ENCODE assay signal across 16 cellular contexts in the genomic region with DNA sequence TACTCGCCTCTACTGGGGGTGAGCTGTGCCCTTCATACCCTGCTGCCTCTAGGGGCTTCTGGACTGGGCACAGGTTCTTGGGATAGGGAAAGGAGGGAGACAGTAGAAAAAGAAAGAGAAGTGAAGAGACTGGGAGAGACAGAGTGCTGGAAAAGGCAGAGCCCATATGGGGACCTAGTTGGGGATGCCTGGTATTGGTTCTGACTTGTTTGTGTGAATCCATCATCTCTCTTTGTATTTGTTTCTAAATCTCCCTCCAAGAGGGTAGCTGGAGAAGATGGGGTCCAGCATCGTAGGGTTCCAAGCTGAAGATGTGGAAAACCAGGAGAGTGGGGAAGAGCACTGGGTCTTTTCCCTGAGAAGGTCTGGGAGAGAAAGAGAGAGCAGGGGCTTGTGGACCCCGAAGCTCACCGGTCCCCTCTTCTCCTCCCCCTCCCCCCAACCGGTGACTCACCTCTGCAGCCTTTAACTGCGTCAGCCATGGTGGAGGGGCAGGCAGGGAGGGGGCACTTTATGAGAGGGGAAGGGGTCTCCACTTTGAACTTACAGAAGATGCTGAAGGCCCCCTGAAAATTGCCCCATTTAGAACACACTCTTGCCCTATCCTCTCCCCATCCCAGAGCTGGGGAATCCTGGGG. TPM values are rescaled to one million over a fixed set of nuclear protein-coding genes. Genes with fewer than 3 reads are reported as not detected.
DNase-seq lines count a peak whose midpoint lies in the region; ATAC-seq, FAIRE-seq and TF ChIP-seq lines count a peak whose summit lies in the region.
"Had no signal": no experiment of that assay in that cellular context is flagged by ENCODE, and none has a peak within 500 bp of the region (broad histone marks: within the 10 kb centered on the region; RNA-seq: fewer than 3 reads in every experiment).

No MANE protein-coding gene starts in this region.

- DNase-seq in HepG2 (ENCODE audit: low spot score), result no peak
- DNase-seq in NCI-H748 (lab: John Stamatoyannopoulos, UW; ENCODE audit: unreplicated experiment), result no peak
- DNase-seq in A673 (ENCODE audit: low spot score), result no peak
- DNase-seq: activated CD4-positive, alpha-beta T cell treated with anti-CD3 and anti-CD28 coated beads, Interleukin-2, amount 50 U/mL, for 48 hours; gastrocnemius medialis; left colon; naive thymus-derived CD8-positive, alpha-beta T cell; NCI-H1092; NCI-H345; tibial artery had no signal

- intact Hi-C loops in HepG2 (cut with micrococcal nuclease; ENCODE audit: unreplicated experiment), result loop anchor here (2.0 kb wide), 1 partner anchor 24 kb away; no protein-coding TSS in a partner anchor
- intact Hi-C loops in A673 (cut with micrococcal nuclease; ENCODE audit: unreplicated experiment), result no loop called here

- H3K9me3 ChIP-seq in ES-I3 (ENCODE audit: control insufficient read depth, insufficient read depth, low read length), result no peaks in the 10 kb centered on the region
- H3K9me3 ChIP-seq in iPS-20b (ENCODE audit: insufficient read depth, low read depth, low read length), result no peaks in the 10 kb centered on the region
- H3K9me3 ChIP-seq in HepG2 (ENCODE audit: low read length), result no peaks in the 10 kb centered on the region
- no peaks in the 10 kb centered on the region for H3K9me3 ChIP-seq in A673 (ENCODE audit: low read depth, low read length, poor library complexity, severe bottlenecking)
- H3K9me3 ChIP-seq: ascending aorta, gastrocnemius medialis, tibial artery had no signal

- 3% methylated on average over 6 of the region's 6 CpGs for WGBS in HepG2 (ENCODE audit: low lambda C conversion rate)

- peaks cover 16% of the 10 kb centered on the region for H3K4me1 ChIP-seq in ES-I3 (ENCODE audit: insufficient read depth, low read length)
- peaks cover 31% of the 10 kb centered on the region for H3K4me1 ChIP-seq in iPS-20b (ENCODE audit: insufficient read depth, low read length)
- H3K4me1 ChIP-seq in HepG2 (ENCODE audit: insufficient read depth, low read length), result peaks cover 58% of the 10 kb centered on the region
- peaks cover 63% of the 10 kb centered on the region for H3K4me1 ChIP-seq in A673 (ENCODE audit: insufficient read depth, low read length, poor library complexity, severe bottlenecking)

- no peak overlapping the region for H3K27ac ChIP-seq in iPS-20b (ENCODE audit: low read length)
- H3K27ac ChIP-seq in HepG2 (ENCODE audit: extremely low read length, insufficient read depth, low read length), result no peak overlapping the region
- H3K27ac ChIP-seq in A673 (ENCODE audit: low read depth, low read length, poor library complexity, severe bottlenecking), result no peak overlapping the region
- H3K27ac ChIP-seq: ascending aorta, gastrocnemius medialis, tibial artery had no signal

- peaks cover 9% of the 10 kb centered on the region; the same call in 1 of the 2 replicates for H4K20me1 ChIP-seq in HepG2 (ENCODE audit: insufficient read depth, low read length)

- H3K79me2 ChIP-seq in HepG2 (ENCODE audit: insufficient read depth, low read length), result no peaks in the 10 kb centered on the region

- no peak overlapping the region for H2AFZ ChIP-seq in HepG2 (ENCODE audit: low read length)

- H3K36me3 Mint-ChIP-seq in IgD-negative memory B cell, result no peaks in the 10 kb centered on the region

- peak overlapping the region; percentile 28 to 97 (median 84) for H3K27ac Mint-ChIP-seq in IgD-negative memory B cell
- H3K27ac Mint-ChIP-seq: T-helper 1 cell treated with Interleukin-12 subunit alpha and Interleukin-12 subunit beta and Interleukin-4 antibody, amounts not matched to agents 30 μg/mL and 1 μg/mL, for 36 hours had no signal

- peak overlapping the region; percentile 53; the same call in 1 of the 2 replicates for H3K9ac ChIP-seq in ES-I3 (ENCODE audit: low read depth, low read length)
- H3K9ac ChIP-seq in iPS-20b (ENCODE audit: low read depth, low read length), result no peak overlapping the region
- H3K9ac ChIP-seq in HepG2 (ENCODE audit: insufficient read depth, low read depth, low read length), result no peak overlapping the region

- TF ChIP-seq EP300 in HepG2 (IDR thresholded peaks at IDR 0.05; ENCODE audit: low read depth in 2 of 2, low read length in 2 of 2) (no peak), HepG2 (CRISPR knock-in tag; IDR thresholded peaks at IDR 0.05; ENCODE audit: borderline replicate concordance) (no peak)

- peak overlapping the region; percentile 75; the same call in 1 of the 2 replicates for H3K4me3 ChIP-seq in iPS-20b (ENCODE audit: low read length)
- no peak overlapping the region for H3K4me3 ChIP-seq in HepG2 (replicated peaks in 1 of 3; ENCODE audit: insufficient read depth in 1 of 3, low read depth in 2 of 3, low read length in 3 of 3)
- no peak overlapping the region for H3K4me3 ChIP-seq in A673 (ENCODE audit: low read depth, low read length, poor library complexity, severe bottlenecking)
- H3K4me3 ChIP-seq: ascending aorta, gastrocnemius medialis, tibial artery had no signal

- POLR2A ChIA-PET in HepG2 (lab: Yijun Ruan, JAX), result interaction anchor here (0.9 to 1.0 kb wide), 2 partner anchors 24 to 25 kb away, joined by 3 read pairs; no protein-coding TSS in a partner anchor
- POLR2A ChIA-PET in A673 (lab: Charles Lee; ENCODE audit: low non-redundant PET), result no interaction called here

- H3K4me1 Mint-ChIP-seq in IgD-negative memory B cell, result peaks cover 17 to 26% (median 24%) of the 10 kb centered on the region in 3 donors

- ATAC-seq in HepG2, result no peak
- ATAC-seq: gastrocnemius medialis; left colon; naive thymus-derived CD8-positive, alpha-beta T cell; Panc1 had no signal

- TF ChIP-seq CTCF in HepG2 (CRISPR knock-in tag; IDR thresholded peaks at IDR 0.05), result no peak
- no peak for TF ChIP-seq CTCF in A673 (conservative IDR thresholded peaks at IDR 0.05; ENCODE audit: low read depth, low read length)

- H3K36me3 ChIP-seq in ES-I3 (ENCODE audit: insufficient read depth, low read length) (no peaks in the 10 kb centered on the region), iPS-20b (ENCODE audit: insufficient read depth, low read depth, low read length) (no peaks in the 10 kb centered on the region), HepG2 (replicated peaks in 1 of 2; ENCODE audit: control insufficient read depth in 1 of 2, insufficient read depth in 2 of 2, low read length in 2 of 2) (no peaks in the 10 kb centered on the region), A673 (ENCODE audit: insufficient read depth, low read length, poor library complexity, severe bottlenecking) (no peaks in the 10 kb centered on the region)
- H3K36me3 ChIP-seq: ascending aorta, gastrocnemius medialis, tibial artery had no signal

- TF ChIP-seq POLR2A in HepG2 (IDR thresholded peaks at IDR 0.05; ENCODE audit: insufficient read depth in 1 of 2, low read depth in 2 of 2, low read length in 2 of 2), result no peak

- CTCF ChIA-PET in HepG2 (lab: Yijun Ruan, JAX; ENCODE audit: low intra/inter-chr PET ratio, low total read pairs) (interaction anchor here (2.7 kb wide), 1 partner anchor 25 kb away, joined by 14 read pairs; no protein-coding TSS in a partner anchor), A673 (lab: Charles Lee) (interaction anchor here (0.6 kb wide), 1 partner anchor 24 kb away, joined by 3 read pairs; no protein-coding TSS in a partner anchor)

- H3K4me3 Mint-ChIP-seq in IgD-negative memory B cell, result peak overlapping the region in 1 of 4 donors; percentile 36

- in situ Hi-C loops in HepG2 (cut with HindIII; ENCODE audit: extremely low pct_ligation_motif_present, low pct_unique_long_range_greater_than_20kb), result no loop called here

- no peak for FAIRE-seq in HepG2 (lab: Jason Lieb, UNC)

- H3K27me3 ChIP-seq in iPS-20b (ENCODE audit: insufficient read depth, low read length) (peaks cover 99% of the 10 kb centered on the region), HepG2 (ENCODE audit: control insufficient read depth in 1 of 2, insufficient read depth in 2 of 2, low read length in 2 of 2) (peaks cover 13 to 80% of the 10 kb centered on the region in 2 experiments), A673 (replicated peaks; ENCODE audit: insufficient read depth, low read depth, low read length, poor library complexity) (peaks cover 70% of the 10 kb centered on the region)

- no peak overlapping the region for H3K4me2 ChIP-seq in HepG2 (ENCODE audit: low read depth, low read length)

- peaks cover 0 to 14% (median 0%) of the 10 kb centered on the region in 3 donors for H3K9me3 Mint-ChIP-seq in IgD-negative memory B cell
- H3K9me3 Mint-ChIP-seq: naive thymus-derived CD8-positive, alpha-beta T cell; T-helper 1 cell treated with Interleukin-12 subunit alpha and Interleukin-12 subunit beta and Interleukin-4 antibody, amounts not matched to agents 30 μg/mL and 1 μg/mL, for 36 hours had no signal

- TF ChIP-seq RAD21 in HepG2 (CRISPR knock-in tag; IDR thresholded peaks at IDR 0.05), result no peak

- BruUV-seq in HepG2 (replicated peaks; lab: Mats Ljungman, UMichigan), result no TSS peak
- BruUV-seq in A673 (replicated peaks; lab: Mats Ljungman, UMichigan), result no TSS peak

- H3K27me3 Mint-ChIP-seq in IgD-negative memory B cell, result peaks cover 78% of the 10 kb centered on the region

RNA-seq across cellular contexts. Expression of a gene that starts 3.2 kb away (rescaled TPM):
- not detected for polyA plus RNA-seq in IgD-negative memory B cell
- total RNA-seq in HepG2 (2016; rRNA removed; fragmentation: Illumina TruSeq; extraction: Trizol), result 0.10 and 0.46 TPM in 2 replicates
- total RNA-seq in HepG2 (2016; cell fraction: cytosol; rRNA removed; fragmentation: Illumina TruSeq; extraction: Trizol; ENCODE audit: low read depth), result 0.18 TPM in 1 of 2 replicates, not detected in the other
- total RNA-seq in HepG2 (2016; cell fraction: insoluble cytoplasmic fraction; rRNA removed; fragmentation: Illumina TruSeq; extraction: Trizol), result 0.52 TPM in 1 of 2 replicates, not detected in the other
- total RNA-seq in HepG2 (2016; cell fraction: membrane; rRNA removed; fragmentation: Illumina TruSeq; extraction: Trizol), result 0.10 and 0.15 TPM in 2 replicates
- total RNA-seq in HepG2 (2016; cell fraction: nucleus; rRNA removed; fragmentation: Illumina TruSeq; extraction: Trizol), result 0.44 and 0.78 TPM in 2 replicates
- polyA plus RNA-seq in HepG2 (2011; rRNA removed), result 0.12 and 0.21 TPM in 2 replicates
- polyA plus RNA-seq in HepG2 (2011; cell fraction: cytosol; rRNA removed), result 0.12 and 0.23 TPM in 2 replicates
- polyA plus RNA-seq in HepG2 (2011; cell fraction: nucleus; rRNA removed), result 0.40 and 0.96 TPM in 2 replicates
- polyA plus RNA-seq in HepG2 (2012), result 0.09 and 0.31 TPM in 2 replicates
- polyA plus RNA-seq in HepG2 (2016; cell fraction: cytosol; fragmentation: Illumina TruSeq; extraction: Trizol; ENCODE audit: low read depth), result 0.06 and 0.09 TPM in 2 replicates
- 0.15 and 0.16 TPM in 2 replicates for polyA plus RNA-seq in HepG2 (2016; cell fraction: insoluble cytoplasmic fraction; fragmentation: Illumina TruSeq; extraction: Trizol; ENCODE audit: low read depth)
- polyA plus RNA-seq in HepG2 (2016; cell fraction: membrane; fragmentation: Illumina TruSeq; extraction: Trizol; ENCODE audit: low read depth), result 0.08 TPM in 1 of 2 replicates, not detected in the other
- 0.99 and 1.4 TPM in 2 replicates for polyA plus RNA-seq in HepG2 (2016; cell fraction: nucleus; fragmentation: Illumina TruSeq; extraction: Trizol; ENCODE audit: insufficient read depth, low read depth)
- polyA minus RNA-seq in HepG2 (2011; rRNA and poly(A)+ RNA removed; ENCODE audit: low replicate concordance), result 0.14 and 0.16 TPM in 2 replicates
- polyA minus RNA-seq in HepG2 (2011; cell fraction: cytosol; rRNA and poly(A)+ RNA removed), result 0.69 and 0.88 TPM in 2 replicates
- polyA minus RNA-seq in HepG2 (2011; cell fraction: nucleus; rRNA and poly(A)+ RNA removed), result not detected in 2 replicates
- 14.4 and 16.0 TPM in 2 replicates for total RNA-seq in A673 (2021)
- total RNA-seq: ascending aorta; gastrocnemius medialis; naive thymus-derived CD8-positive, alpha-beta T cell had no signal
- polyA plus RNA-seq: naive thymus-derived CD8-positive, alpha-beta T cell had no signal

RNA-seq across cellular contexts. Expression of a gene that starts 11.6 kb away (rescaled TPM):
- not detected for polyA plus RNA-seq in IgD-negative memory B cell
- total RNA-seq in HepG2 (2016; rRNA removed; fragmentation: Illumina TruSeq; extraction: Trizol), result not detected in 2 replicates
- not detected in 2 replicates for total RNA-seq in HepG2 (2016; cell fraction: cytosol; rRNA removed; fragmentation: Illumina TruSeq; extraction: Trizol; ENCODE audit: low read depth)
- total RNA-seq in HepG2 (2016; cell fraction: insoluble cytoplasmic fraction; rRNA removed; fragmentation: Illumina TruSeq; extraction: Trizol), result not detected in 2 replicates
- total RNA-seq in HepG2 (2016; cell fraction: membrane; rRNA removed; fragmentation: Illumina TruSeq; extraction: Trizol), result not detected in 2 replicates
- total RNA-seq in HepG2 (2016; cell fraction: nucleus; rRNA removed; fragmentation: Illumina TruSeq; extraction: Trizol), result not detected in 2 replicates
- 0.04 TPM in 1 of 2 replicates, not detected in the other for polyA plus RNA-seq in HepG2 (2011; rRNA removed)
- polyA plus RNA-seq in HepG2 (2011; cell fraction: cytosol; rRNA removed), result 0.04 and 0.05 TPM in 2 replicates
- polyA plus RNA-seq in HepG2 (2011; cell fraction: nucleus; rRNA removed), result 0.24 and 0.34 TPM in 2 replicates
- polyA plus RNA-seq in HepG2 (2012), result 0.12 TPM in 1 of 2 replicates, not detected in the other
- polyA plus RNA-seq in HepG2 (2016; cell fraction: cytosol; fragmentation: Illumina TruSeq; extraction: Trizol; ENCODE audit: low read depth), result not detected in 2 replicates
- not detected in 2 replicates for polyA plus RNA-seq in HepG2 (2016; cell fraction: insoluble cytoplasmic fraction; fragmentation: Illumina TruSeq; extraction: Trizol; ENCODE audit: low read depth)
- polyA plus RNA-seq in HepG2 (2016; cell fraction: membrane; fragmentation: Illumina TruSeq; extraction: Trizol; ENCODE audit: low read depth), result not detected in 2 replicates
- not detected in 2 replicates for polyA plus RNA-seq in HepG2 (2016; cell fraction: nucleus; fragmentation: Illumina TruSeq; extraction: Trizol; ENCODE audit: insufficient read depth, low read depth)
- not detected in 2 replicates for polyA minus RNA-seq in HepG2 (2011; rRNA and poly(A)+ RNA removed; ENCODE audit: low replicate concordance)
- polyA minus RNA-seq in HepG2 (2011; cell fraction: cytosol; rRNA and poly(A)+ RNA removed), result not detected in 2 replicates
- not detected in 2 replicates for polyA minus RNA-seq in HepG2 (2011; cell fraction: nucleus; rRNA and poly(A)+ RNA removed)
- not detected in 2 replicates for total RNA-seq in A673 (2021)
- total RNA-seq: ascending aorta; gastrocnemius medialis; left colon; naive thymus-derived CD8-positive, alpha-beta T cell had no signal
- polyA plus RNA-seq: naive thymus-derived CD8-positive, alpha-beta T cell had no signal

RNA-seq across cellular contexts. Expression of a gene that starts 14.3 kb away (rescaled TPM):
- polyA plus RNA-seq in IgD-negative memory B cell (8.3 TPM), HepG2 (2011; rRNA removed) (65.2 and 68.1 TPM in 2 replicates)
- total RNA-seq in HepG2 (2016; rRNA removed; fragmentation: Illumina TruSeq; extraction: Trizol) (57.5 and 77.9 TPM in 2 replicates), A673 (2021) (71.3 and 79.0 TPM in 2 replicates)
- 12.5 and 16.2 TPM in 2 replicates for total RNA-seq in HepG2 (2016; cell fraction: cytosol; rRNA removed; fragmentation: Illumina TruSeq; extraction: Trizol; ENCODE audit: low read depth)
- total RNA-seq in HepG2 (2016; cell fraction: insoluble cytoplasmic fraction; rRNA removed; fragmentation: Illumina TruSeq; extraction: Trizol), result 61.5 and 77.2 TPM in 2 replicates
- 27.8 and 28.9 TPM in 2 replicates for total RNA-seq in HepG2 (2016; cell fraction: membrane; rRNA removed; fragmentation: Illumina TruSeq; extraction: Trizol)
- total RNA-seq in HepG2 (2016; cell fraction: nucleus; rRNA removed; fragmentation: Illumina TruSeq; extraction: Trizol), result 21.6 and 22.0 TPM in 2 replicates
- 72.3 and 73.9 TPM in 2 replicates for polyA plus RNA-seq in HepG2 (2011; cell fraction: cytosol; rRNA removed)
- 36.3 and 39.1 TPM in 2 replicates for polyA plus RNA-seq in HepG2 (2011; cell fraction: nucleus; rRNA removed)
- 37.2 and 44.1 TPM in 2 replicates for polyA plus RNA-seq in HepG2 (2012)
- polyA plus RNA-seq in HepG2 (2016; cell fraction: cytosol; fragmentation: Illumina TruSeq; extraction: Trizol; ENCODE audit: low read depth), result 12.3 and 17.5 TPM in 2 replicates
- 79.7 and 84.4 TPM in 2 replicates for polyA plus RNA-seq in HepG2 (2016; cell fraction: insoluble cytoplasmic fraction; fragmentation: Illumina TruSeq; extraction: Trizol; ENCODE audit: low read depth)
- 20.4 and 24.4 TPM in 2 replicates for polyA plus RNA-seq in HepG2 (2016; cell fraction: membrane; fragmentation: Illumina TruSeq; extraction: Trizol; ENCODE audit: low read depth)
- polyA plus RNA-seq in HepG2 (2016; cell fraction: nucleus; fragmentation: Illumina TruSeq; extraction: Trizol; ENCODE audit: insufficient read depth, low read depth), result 37.5 and 48.7 TPM in 2 replicates
- polyA minus RNA-seq in HepG2 (2011; rRNA and poly(A)+ RNA removed; ENCODE audit: low replicate concordance), result 27.0 and 72.1 TPM in 2 replicates
- polyA minus RNA-seq in HepG2 (2011; cell fraction: cytosol; rRNA and poly(A)+ RNA removed), result 13.5 and 15.9 TPM in 2 replicates
- polyA minus RNA-seq in HepG2 (2011; cell fraction: nucleus; rRNA and poly(A)+ RNA removed), result 6.6 and 8.1 TPM in 2 replicates

RNA-seq across cellular contexts. Expression of a gene that starts 32.3 kb away (rescaled TPM):
- polyA plus RNA-seq in IgD-negative memory B cell (not detected), HepG2 (2011; rRNA removed) (30.5 and 39.2 TPM in 2 replicates)
- total RNA-seq in HepG2 (2016; rRNA removed; fragmentation: Illumina TruSeq; extraction: Trizol) (5.5 and 22.5 TPM in 2 replicates), A673 (2021) (not detected in 2 replicates)
- total RNA-seq in HepG2 (2016; cell fraction: cytosol; rRNA removed; fragmentation: Illumina TruSeq; extraction: Trizol; ENCODE audit: low read depth), result 4.9 TPM in 2 replicates
- 5.7 and 22.7 TPM in 2 replicates for total RNA-seq in HepG2 (2016; cell fraction: insoluble cytoplasmic fraction; rRNA removed; fragmentation: Illumina TruSeq; extraction: Trizol)
- total RNA-seq in HepG2 (2016; cell fraction: membrane; rRNA removed; fragmentation: Illumina TruSeq; extraction: Trizol), result 4.8 and 5.0 TPM in 2 replicates
- 38.2 and 46.4 TPM in 2 replicates for total RNA-seq in HepG2 (2016; cell fraction: nucleus; rRNA removed; fragmentation: Illumina TruSeq; extraction: Trizol)
- 16.6 and 17.2 TPM in 2 replicates for polyA plus RNA-seq in HepG2 (2011; cell fraction: cytosol; rRNA removed)
- polyA plus RNA-seq in HepG2 (2011; cell fraction: nucleus; rRNA removed), result 82.9 and 84.5 TPM in 2 replicates
- polyA plus RNA-seq in HepG2 (2012), result 17.1 and 24.2 TPM in 2 replicates
- polyA plus RNA-seq in HepG2 (2016; cell fraction: cytosol; fragmentation: Illumina TruSeq; extraction: Trizol; ENCODE audit: low read depth), result 1.8 and 2.5 TPM in 2 replicates
- polyA plus RNA-seq in HepG2 (2016; cell fraction: insoluble cytoplasmic fraction; fragmentation: Illumina TruSeq; extraction: Trizol; ENCODE audit: low read depth), result 5.6 and 6.9 TPM in 2 replicates
- polyA plus RNA-seq in HepG2 (2016; cell fraction: membrane; fragmentation: Illumina TruSeq; extraction: Trizol; ENCODE audit: low read depth), result 2.9 and 3.0 TPM in 2 replicates
- polyA plus RNA-seq in HepG2 (2016; cell fraction: nucleus; fragmentation: Illumina TruSeq; extraction: Trizol; ENCODE audit: insufficient read depth, low read depth), result 38.7 and 42.5 TPM in 2 replicates
- 121 TPM in 1 of 2 replicates, not detected in the other for polyA minus RNA-seq in HepG2 (2011; rRNA and poly(A)+ RNA removed; ENCODE audit: low replicate concordance)
- polyA minus RNA-seq in HepG2 (2011; cell fraction: cytosol; rRNA and poly(A)+ RNA removed), result 14.9 and 15.6 TPM in 2 replicates
- 233 and 284 TPM in 2 replicates for polyA minus RNA-seq in HepG2 (2011; cell fraction: nucleus; rRNA and poly(A)+ RNA removed)
- total RNA-seq: ascending aorta; gastrocnemius medialis; naive thymus-derived CD8-positive, alpha-beta T cell had no signal
- polyA plus RNA-seq: naive thymus-derived CD8-positive, alpha-beta T cell had no signal

RNA-seq across cellular contexts. Expression of a gene that starts 41.6 kb away (rescaled TPM):
- not detected for polyA plus RNA-seq in IgD-negative memory B cell
- 9.2 and 21.2 TPM in 2 replicates for total RNA-seq in HepG2 (2016; rRNA removed; fragmentation: Illumina TruSeq; extraction: Trizol)
- total RNA-seq in HepG2 (2016; cell fraction: cytosol; rRNA removed; fragmentation: Illumina TruSeq; extraction: Trizol; ENCODE audit: low read depth), result 3.3 and 3.6 TPM in 2 replicates
- total RNA-seq in HepG2 (2016; cell fraction: insoluble cytoplasmic fraction; rRNA removed; fragmentation: Illumina TruSeq; extraction: Trizol), result 8.0 and 21.0 TPM in 2 replicates
- total RNA-seq in HepG2 (2016; cell fraction: membrane; rRNA removed; fragmentation: Illumina TruSeq; extraction: Trizol), result 8.0 and 9.1 TPM in 2 replicates
- 18.0 and 20.9 TPM in 2 replicates for total RNA-seq in HepG2 (2016; cell fraction: nucleus; rRNA removed; fragmentation: Illumina TruSeq; extraction: Trizol)
- 1,576 and 2,365 TPM in 2 replicates for polyA plus RNA-seq in HepG2 (2011; rRNA removed)
- 1,491 and 1,809 TPM in 2 replicates for polyA plus RNA-seq in HepG2 (2011; cell fraction: cytosol; rRNA removed)
- 562 and 817 TPM in 2 replicates for polyA plus RNA-seq in HepG2 (2011; cell fraction: nucleus; rRNA removed)
- 545 and 706 TPM in 2 replicates for polyA plus RNA-seq in HepG2 (2012)
- 3.7 and 4.4 TPM in 2 replicates for polyA plus RNA-seq in HepG2 (2016; cell fraction: cytosol; fragmentation: Illumina TruSeq; extraction: Trizol; ENCODE audit: low read depth)
- 9.1 and 11.4 TPM in 2 replicates for polyA plus RNA-seq in HepG2 (2016; cell fraction: insoluble cytoplasmic fraction; fragmentation: Illumina TruSeq; extraction: Trizol; ENCODE audit: low read depth)
- polyA plus RNA-seq in HepG2 (2016; cell fraction: membrane; fragmentation: Illumina TruSeq; extraction: Trizol; ENCODE audit: low read depth), result 6.1 and 6.8 TPM in 2 replicates
- polyA plus RNA-seq in HepG2 (2016; cell fraction: nucleus; fragmentation: Illumina TruSeq; extraction: Trizol; ENCODE audit: insufficient read depth, low read depth), result 38.3 and 38.7 TPM in 2 replicates
- 6.3 and 1,949 TPM in 2 replicates for polyA minus RNA-seq in HepG2 (2011; rRNA and poly(A)+ RNA removed; ENCODE audit: low replicate concordance)
- polyA minus RNA-seq in HepG2 (2011; cell fraction: cytosol; rRNA and poly(A)+ RNA removed), result 904 and 1,305 TPM in 2 replicates
- 242 and 430 TPM in 2 replicates for polyA minus RNA-seq in HepG2 (2011; cell fraction: nucleus; rRNA and poly(A)+ RNA removed)
- total RNA-seq in A673 (2021), result 4.7 and 5.3 TPM in 2 replicates
- polyA plus RNA-seq: naive thymus-derived CD8-positive, alpha-beta T cell had no signal
